20 cellular contexts compared by ENCODE assay signal in the genomic region with DNA sequence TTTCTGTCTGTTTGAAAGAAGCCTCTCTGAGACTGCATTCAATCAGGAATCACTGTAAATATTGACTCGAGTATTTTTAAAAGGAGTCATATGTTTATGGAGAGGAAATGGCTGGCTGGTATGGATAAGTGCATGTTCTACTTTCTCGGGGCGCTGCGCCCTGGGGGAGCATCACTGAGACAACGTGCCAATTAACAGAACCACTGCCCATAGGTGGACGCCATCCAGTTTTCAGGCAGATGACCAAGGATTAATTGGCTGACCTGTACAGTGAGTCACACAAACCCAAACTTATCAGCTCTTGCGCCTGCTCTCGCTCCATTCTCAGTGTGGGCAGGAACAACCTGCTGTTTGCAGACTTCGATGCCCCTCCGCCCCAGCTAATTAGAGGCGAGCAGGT.
DNase-seq lines count a peak whose midpoint lies in the region; ATAC-seq and TF ChIP-seq lines count a peak whose summit lies in the region.
"Had no signal": no experiment of that assay in that cellular context is flagged by ENCODE, and none has a peak within 500 bp of the region (broad histone marks: within the 10 kb centered on the region; RNA-seq: fewer than 3 reads in every experiment).

No MANE protein-coding gene starts in this region.

- no peak overlapping the region for H3K4me2 ChIP-seq in GM23338

- TF ChIP-seq CTCF in GM23338 (conservative IDR thresholded peaks at IDR 0.05; ENCODE audit: low read depth in 2 of 2) = no peak
- no peak for TF ChIP-seq CTCF in nephron progenitor cell (IDR thresholded peaks at IDR 0.05)
- TF ChIP-seq CTCF in HFFc6 (IDR thresholded peaks at IDR 0.05) = no peak

- no peak overlapping the region for H3K27ac ChIP-seq in GM23338 (ENCODE audit: low read depth)
- H3K27ac ChIP-seq: SJSA1, testis had no signal

- DNase-seq in GM23338 (ENCODE audit: low spot score) = no peak
- peak; percentile 56 for DNase-seq in NCI-H748 treated with DMSO at 0.1 percent for 48 hours (lab: John Stamatoyannopoulos, UW)
- DNase-seq in nephron progenitor cell = no peak
- no peak for DNase-seq in effector memory CD8-positive, alpha-beta T cell
- no peak for DNase-seq in stimulated activated effector memory CD8-positive, alpha-beta T cell treated with anti-CD3 and anti-CD28 coated beads, Interleukin-12 subunit alpha, Interleukin-12 subunit beta, amount 100 ng/mL, for 72 hours (ENCODE audit: low spot score in 2 of 2)
- DNase-seq in SIG-M5 (lab: John Stamatoyannopoulos, UW) = no peak
- no peak for DNase-seq in HFFc6
- DNase-seq: BE2C; Calu3; central memory CD4-positive, alpha-beta T cell; effector memory CD4-positive, alpha-beta T cell; hippocampal formation; Karpas-422; left colon; NCI-H1436 treated with DMSO at 0.1 percent for 48 hours; NCI-H2227 treated with DMSO at 0.1 percent for 48 hours; stimulated activated CD4-positive, alpha-beta T cell treated with anti-CD3 and anti-CD28 coated beads, Interleukin-2, amount 100 ng/mL, for 48 hours; testis had no signal

- H3K36me3 ChIP-seq in GM23338 (ENCODE audit: insufficient read depth) (no peaks in the 10 kb centered on the region), endocrine pancreas (ENCODE audit: control insufficient read depth, insufficient read depth, low read length) (no peaks in the 10 kb centered on the region)
- H3K36me3 ChIP-seq: BE2C, SJSA1 had no signal

- no peaks in the 10 kb centered on the region for H3K4me1 ChIP-seq in GM23338 (ENCODE audit: insufficient read depth)
- no peaks in the 10 kb centered on the region for H3K4me1 ChIP-seq in endocrine pancreas (ENCODE audit: control insufficient read depth, insufficient read depth, low read length)
- H3K4me1 ChIP-seq: SJSA1 had no signal

- H3K4me3 ChIP-seq in GM23338 = no peak overlapping the region
- H3K4me3 ChIP-seq in endocrine pancreas (ENCODE audit: control insufficient read depth, insufficient read depth, low read length) = peak overlapping the region; percentile 41
- H3K4me3 ChIP-seq: SJSA1, testis had no signal

- no peaks in the 10 kb centered on the region for H3K27me3 ChIP-seq in GM23338 (ENCODE audit: insufficient read depth)
- H3K27me3 ChIP-seq in endocrine pancreas (ENCODE audit: control insufficient read depth, insufficient read depth, low read length) = no peaks in the 10 kb centered on the region
- H3K27me3 ChIP-seq: BE2C, SJSA1, testis had no signal

- H3K27me3 Mint-ChIP-seq in GM23338 (ENCODE audit: insufficient read depth, low read depth, poor library complexity) = no peaks in the 10 kb centered on the region
- peaks cover 8% of the 10 kb centered on the region for H3K27me3 Mint-ChIP-seq in nephron progenitor cell (ENCODE audit: low read depth, poor library complexity)
- peaks cover 0 to 10% of the 10 kb centered on the region in 2 donors for H3K27me3 Mint-ChIP-seq in effector memory CD8-positive, alpha-beta T cell
- peaks cover 2% of the 10 kb centered on the region; the same call in 1 of the 2 replicates for H3K27me3 Mint-ChIP-seq in HFFc6 (ENCODE audit: insufficient read depth)

- H3K9me3 Mint-ChIP-seq in GM23338 (no peaks in the 10 kb centered on the region), nephron progenitor cell (peaks cover 5% of the 10 kb centered on the region), HFFc6 (peaks cover 12% of the 10 kb centered on the region; the same call in 1 of the 2 replicates)
- H3K9me3 Mint-ChIP-seq in effector memory CD8-positive, alpha-beta T cell = no peaks in the 10 kb centered on the region
- H3K9me3 Mint-ChIP-seq in stimulated activated effector memory CD8-positive, alpha-beta T cell treated with anti-CD3 and anti-CD28 coated beads, Interleukin-12 subunit alpha, Interleukin-12 subunit beta, amount 100 ng/mL, for 72 hours = no peaks in the 10 kb centered on the region

- H3K79me2 ChIP-seq in GM23338 (replicated peaks; ENCODE audit: insufficient read depth) = no peaks in the 10 kb centered on the region

- no peak overlapping the region for H3K4me3 Mint-ChIP-seq in GM23338
- no peak overlapping the region for H3K4me3 Mint-ChIP-seq in nephron progenitor cell
- H3K4me3 Mint-ChIP-seq in effector memory CD8-positive, alpha-beta T cell = no peak overlapping the region
- no peak overlapping the region for H3K4me3 Mint-ChIP-seq in stimulated activated effector memory CD8-positive, alpha-beta T cell treated with anti-CD3 and anti-CD28 coated beads, Interleukin-12 subunit alpha, Interleukin-12 subunit beta, amount 100 ng/mL, for 72 hours
- no peak overlapping the region for H3K4me3 Mint-ChIP-seq in HFFc6

- ATAC-seq in GM23338 = no peak
- no peak for ATAC-seq in effector memory CD8-positive, alpha-beta T cell (replicated peaks)
- ATAC-seq in stimulated activated effector memory CD8-positive, alpha-beta T cell treated with anti-CD3 and anti-CD28 coated beads, Interleukin-12 subunit alpha, Interleukin-12 subunit beta, amount 100 ng/mL, for 72 hours = no peak
- ATAC-seq: left colon had no signal

- H3K27ac Mint-ChIP-seq in GM23338 (no peak overlapping the region), nephron progenitor cell (peak overlapping the region; percentile 61), HFFc6 (no peak overlapping the region)
- H3K27ac Mint-ChIP-seq in effector memory CD8-positive, alpha-beta T cell = no peak overlapping the region
- no peak overlapping the region for H3K27ac Mint-ChIP-seq in stimulated activated effector memory CD8-positive, alpha-beta T cell treated with anti-CD3 and anti-CD28 coated beads, Interleukin-12 subunit alpha, Interleukin-12 subunit beta, amount 100 ng/mL, for 72 hours

- no peaks in the 10 kb centered on the region for H3F3A ChIP-seq in GM23338 (replicated peaks; ENCODE audit: low read depth)

- H3K9ac ChIP-seq in endocrine pancreas (ENCODE audit: control insufficient read depth, insufficient read depth, low read length) = no peak overlapping the region

- no peaks in the 10 kb centered on the region; the same call in 2 of the 3 replicates for H3K36me3 Mint-ChIP-seq in GM23338 (ENCODE audit: low read depth)
- H3K36me3 Mint-ChIP-seq in nephron progenitor cell (ENCODE audit: low read depth) = no peaks in the 10 kb centered on the region
- no peaks in the 10 kb centered on the region for H3K36me3 Mint-ChIP-seq in effector memory CD8-positive, alpha-beta T cell (ENCODE audit: insufficient read depth)
- no peaks in the 10 kb centered on the region for H3K36me3 Mint-ChIP-seq in stimulated activated effector memory CD8-positive, alpha-beta T cell treated with anti-CD3 and anti-CD28 coated beads, Interleukin-12 subunit alpha, Interleukin-12 subunit beta, amount 100 ng/mL, for 72 hours
- no peaks in the 10 kb centered on the region for H3K36me3 Mint-ChIP-seq in HFFc6 (ENCODE audit: low read depth)

- H3K9me3 ChIP-seq in endocrine pancreas (ENCODE audit: control insufficient read depth, low read length) = no peaks in the 10 kb centered on the region
- H3K9me3 ChIP-seq: BE2C, SJSA1, testis had no signal

- no peaks in the 10 kb centered on the region; the same call in 2 of the 3 replicates for H3K4me1 Mint-ChIP-seq in GM23338
- peaks cover 15% of the 10 kb centered on the region for H3K4me1 Mint-ChIP-seq in nephron progenitor cell
- peaks cover 8% of the 10 kb centered on the region in 2 donors for H3K4me1 Mint-ChIP-seq in effector memory CD8-positive, alpha-beta T cell (ENCODE audit: low read depth in 2 of 2)
- H3K4me1 Mint-ChIP-seq in stimulated activated effector memory CD8-positive, alpha-beta T cell treated with anti-CD3 and anti-CD28 coated beads, Interleukin-12 subunit alpha, Interleukin-12 subunit beta, amount 100 ng/mL, for 72 hours = peaks cover 10% of the 10 kb centered on the region
- H3K4me1 Mint-ChIP-seq in HFFc6 (ENCODE audit: low read depth) = no peaks in the 10 kb centered on the region; the same call in 1 of the 2 replicates

- 0 out of 2 replicates have a peak overlapping the region, but pooled peaks have one; percentile 23 for H2AFZ ChIP-seq in GM23338

- H4K20me1 ChIP-seq in GM23338 (replicated peaks; ENCODE audit: insufficient read depth) = no peaks in the 10 kb centered on the region

- H3K9me2 ChIP-seq in GM23338 (ENCODE audit: insufficient read depth) = 0 out of 2 replicates have a peak, but pooled peaks cover 3% of the 10 kb centered on the region

TF ChIP-seq in GM23338, 12 proteins besides CTCF, POLR2A, EP300 and RAD21 (continues in another document):
- TF ChIP-seq STAT1 (IDR thresholded peaks at IDR 0.05; ENCODE audit: unreplicated experiment) (no peak), CREB1 (CRISPR knock-in tag; IDR thresholded peaks at IDR 0.05; ENCODE audit: low read depth) (no peak), EZH2phosphoT487 (IDR thresholded peaks at IDR 0.05; ENCODE audit: unreplicated experiment) (no peak), JUNB (IDR thresholded peaks at IDR 0.05; ENCODE audit: unreplicated experiment) (no peak), ZNF331 (CRISPR knock-in tag; IDR thresholded peaks at IDR 0.05; ENCODE audit: low read depth) (no peak), POLR2AphosphoS5 (IDR thresholded peaks at IDR 0.05; ENCODE audit: low read depth) (no peak), NANOG (IDR thresholded peaks at IDR 0.05; ENCODE audit: borderline replicate concordance) (no peak), EZH2 (IDR thresholded peaks at IDR 0.05; ENCODE audit: low read depth, unreplicated experiment) (no peak)
- TF ChIP-seq, protein P1, sequence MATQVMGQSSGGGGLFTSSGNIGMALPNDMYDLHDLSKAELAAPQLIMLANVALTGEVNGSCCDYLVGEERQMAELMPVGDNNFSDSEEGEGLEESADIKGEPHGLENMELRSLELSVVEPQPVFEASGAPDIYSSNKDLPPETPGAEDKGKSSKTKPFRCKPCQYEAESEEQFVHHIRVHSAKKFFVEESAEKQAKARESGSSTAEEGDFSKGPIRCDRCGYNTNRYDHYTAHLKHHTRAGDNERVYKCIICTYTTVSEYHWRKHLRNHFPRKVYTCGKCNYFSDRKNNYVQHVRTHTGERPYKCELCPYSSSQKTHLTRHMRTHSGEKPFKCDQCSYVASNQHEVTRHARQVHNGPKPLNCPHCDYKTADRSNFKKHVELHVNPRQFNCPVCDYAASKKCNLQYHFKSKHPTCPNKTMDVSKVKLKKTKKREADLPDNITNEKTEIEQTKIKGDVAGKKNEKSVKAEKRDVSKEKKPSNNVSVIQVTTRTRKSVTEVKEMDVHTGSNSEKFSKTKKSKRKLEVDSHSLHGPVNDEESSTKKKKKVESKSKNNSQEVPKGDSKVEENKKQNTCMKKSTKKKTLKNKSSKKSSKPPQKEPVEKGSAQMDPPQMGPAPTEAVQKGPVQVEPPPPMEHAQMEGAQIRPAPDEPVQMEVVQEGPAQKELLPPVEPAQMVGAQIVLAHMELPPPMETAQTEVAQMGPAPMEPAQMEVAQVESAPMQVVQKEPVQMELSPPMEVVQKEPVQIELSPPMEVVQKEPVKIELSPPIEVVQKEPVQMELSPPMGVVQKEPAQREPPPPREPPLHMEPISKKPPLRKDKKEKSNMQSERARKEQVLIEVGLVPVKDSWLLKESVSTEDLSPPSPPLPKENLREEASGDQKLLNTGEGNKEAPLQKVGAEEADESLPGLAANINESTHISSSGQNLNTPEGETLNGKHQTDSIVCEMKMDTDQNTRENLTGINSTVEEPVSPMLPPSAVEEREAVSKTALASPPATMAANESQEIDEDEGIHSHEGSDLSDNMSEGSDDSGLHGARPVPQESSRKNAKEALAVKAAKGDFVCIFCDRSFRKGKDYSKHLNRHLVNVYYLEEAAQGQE (IDR thresholded peaks at IDR 0.05; ENCODE audit: unreplicated experiment) = no peak
